ENCODE assay signal across 8 cellular contexts in genomic region chr11:122202161-122202950, GRCh38.
DNase-seq lines count a peak whose midpoint lies in the region; TF ChIP-seq lines count a peak whose summit lies in the region.

No MANE protein-coding gene starts in this region.

- no peak overlapping the region for H3K23ac ChIP-seq in mesenchymal stem cell (ENCODE audit: low read length in 2 of 2)

- intact Hi-C loops in dorsolateral prefrontal cortex (cut with DNase I): loop anchor here (2.0 to 5.0 kb wide), 7 partner anchors 44 to 548 kb away; no protein-coding TSS in a partner anchor

- H2AFZ ChIP-seq in mesenchymal stem cell (ENCODE audit: low read depth, low read length): peak overlapping the region; percentile 8

- no peak overlapping the region for H2AK5ac ChIP-seq in mesenchymal stem cell (ENCODE audit: low read length, severe bottlenecking)

- H4K8ac ChIP-seq in mesenchymal stem cell (ENCODE audit: low read length): peak overlapping the region; percentile 86

- H3K4me2 ChIP-seq in mesenchymal stem cell (ENCODE audit: low read length, poor library complexity, severe bottlenecking): peak overlapping the region; percentile 48

- H2BK120ac ChIP-seq in mesenchymal stem cell (ENCODE audit: low read depth, low read length): no peak overlapping the region

- WGBS in mesenchymal stem cell: 46% methylated on average over 16 of the region's 16 CpGs
- 18% methylated on average over 16 of the region's 16 CpGs for WGBS in urinary bladder

- peaks cover 12% of the 10 kb centered on the region for H3K4me1 ChIP-seq in HUES6 (ENCODE audit: control insufficient read depth, insufficient read depth, low read length)
- peaks cover 10% of the 10 kb centered on the region for H3K4me1 ChIP-seq in mesenchymal stem cell (ENCODE audit: control insufficient read depth, insufficient read depth, low read depth, low read length)
- H3K4me1 ChIP-seq in urinary bladder (ENCODE audit: insufficient read depth): no peaks in the 10 kb centered on the region

- peak overlapping the region; percentile 58 for H4K91ac ChIP-seq in mesenchymal stem cell (ENCODE audit: low read length)

- H3K27ac ChIP-seq in HUES6 (ENCODE audit: low read depth, low read length) (no peak overlapping the region), dorsolateral prefrontal cortex (peak overlapping the region; percentile 34 to 99 (median 88)), mesenchymal stem cell (ENCODE audit: low read length, poor library complexity, severe bottlenecking) (peak overlapping the region; percentile 13), urinary bladder (ENCODE audit: low read depth) (no peak overlapping the region)

- no peak overlapping the region for H2BK5ac ChIP-seq in mesenchymal stem cell (ENCODE audit: low read depth, low read length, poor library complexity, severe bottlenecking)

- H2BK15ac ChIP-seq in mesenchymal stem cell (ENCODE audit: low read depth, poor library complexity, severe bottlenecking): peak overlapping the region; percentile 26

- H3K36me3 ChIP-seq in HUES6 (ENCODE audit: control insufficient read depth, insufficient read depth, low read length) (no peaks in the 10 kb centered on the region), mesenchymal stem cell (ENCODE audit: control insufficient read depth in 1 of 2, insufficient read depth in 2 of 2, low read depth in 1 of 2, low read length in 2 of 2) (no peaks in the 10 kb centered on the region), urinary bladder (ENCODE audit: insufficient read depth) (no peaks in the 10 kb centered on the region)

- H3K4ac ChIP-seq in mesenchymal stem cell (ENCODE audit: low read depth in 1 of 2, low read length in 2 of 2): peak overlapping the region in 1 of 2 experiments; percentile 52

- TF ChIP-seq CTCF in dorsolateral prefrontal cortex (IDR thresholded peaks at IDR 0.05 in 54 of 56, conservative IDR thresholded peaks at IDR 0.05 in 2 of 56; ENCODE audit: low read depth in 1 of 56, partially characterized antibody in 56 of 56): no peak

- peak in 1 of 10 donors; percentile 46 for DNase-seq in dorsolateral prefrontal cortex
- DNase-seq in mesenchymal stem cell: peak; percentile 63
- DNase-seq in ureter (ENCODE audit: low spot score): no peak
- no peak for DNase-seq in activated CD4-positive, alpha-beta T cell treated with anti-CD3 and anti-CD28 coated beads for 4 hours
- no peak for DNase-seq in KBM-7
- DNase-seq in GM19238 (ENCODE audit: insufficient read length, low spot score): no peak

- H3K27me3 ChIP-seq in HUES6 (ENCODE audit: control insufficient read depth, insufficient read depth, low read length) (peaks cover 19% of the 10 kb centered on the region), dorsolateral prefrontal cortex (no peaks in the 10 kb centered on the region), mesenchymal stem cell (ENCODE audit: control insufficient read depth in 1 of 2, insufficient read depth in 1 of 2, low read length in 2 of 2) (no peaks in the 10 kb centered on the region)

- peaks cover 4% of the 10 kb centered on the region for H3K79me1 ChIP-seq in mesenchymal stem cell (replicated peaks; ENCODE audit: low read length, poor library complexity, severe bottlenecking)

- peak overlapping the region; percentile 44 to 89 for H2BK12ac ChIP-seq in mesenchymal stem cell (ENCODE audit: low read length in 2 of 2)

- peak overlapping the region; percentile 26; the same call in 1 of the 2 replicates for H3K4me3 ChIP-seq in HUES6 (ENCODE audit: low read depth, low read length)
- H3K4me3 ChIP-seq in dorsolateral prefrontal cortex: peak overlapping the region; percentile 29 to 82 (median 61)
- peak overlapping the region; percentile 36 to 82 for H3K4me3 ChIP-seq in mesenchymal stem cell (ENCODE audit: insufficient read depth in 1 of 2, low read depth in 1 of 2, low read length in 2 of 2)
- H3K4me3 ChIP-seq in urinary bladder (ENCODE audit: low read depth, low read length): peak overlapping the region; percentile 35

- H3K14ac ChIP-seq in mesenchymal stem cell (ENCODE audit: low read length in 2 of 2): peak overlapping the region in 1 of 2 experiments; percentile 85

- H3K18ac ChIP-seq in mesenchymal stem cell (ENCODE audit: low read depth in 1 of 2, low read length in 2 of 2): peak overlapping the region; percentile 37 to 96

- H3K9ac ChIP-seq in HUES6 (ENCODE audit: low read length) (peak overlapping the region; percentile 2), mesenchymal stem cell (ENCODE audit: low read length) (peak overlapping the region; percentile 92)

- in situ Hi-C loops in KBM-7 (cut with MboI; ENCODE audit: low pct_unique_long_range_greater_than_20kb, low sequenced_read_pairs): loop anchor here (25.0 kb wide), 1 partner anchor 540 kb away; no protein-coding TSS in a partner anchor

- H3K9me3 ChIP-seq in HUES6 (ENCODE audit: control insufficient read depth, insufficient read depth, low read depth, low read length): no peaks in the 10 kb centered on the region
- no peaks in the 10 kb centered on the region for H3K9me3 ChIP-seq in mesenchymal stem cell (ENCODE audit: control insufficient read depth, low read length)

Comparison
In these comparisons a context has a peak if more than half of its experiments do, and no peak if none do; other contexts are left out.
1. H3K27ac ChIP-seq: peak in dorsolateral prefrontal cortex (59 of 59) and mesenchymal stem cell (single experiment); none in HUES6 (single experiment) and urinary bladder (single experiment).
2. Peak in every context shown above with its lines, with median percentiles within 50 percentile points of each other: H3K4me3 ChIP-seq.